Comparison of ENCODE assay signal across 15 cellular contexts in the genomic region with DNA sequence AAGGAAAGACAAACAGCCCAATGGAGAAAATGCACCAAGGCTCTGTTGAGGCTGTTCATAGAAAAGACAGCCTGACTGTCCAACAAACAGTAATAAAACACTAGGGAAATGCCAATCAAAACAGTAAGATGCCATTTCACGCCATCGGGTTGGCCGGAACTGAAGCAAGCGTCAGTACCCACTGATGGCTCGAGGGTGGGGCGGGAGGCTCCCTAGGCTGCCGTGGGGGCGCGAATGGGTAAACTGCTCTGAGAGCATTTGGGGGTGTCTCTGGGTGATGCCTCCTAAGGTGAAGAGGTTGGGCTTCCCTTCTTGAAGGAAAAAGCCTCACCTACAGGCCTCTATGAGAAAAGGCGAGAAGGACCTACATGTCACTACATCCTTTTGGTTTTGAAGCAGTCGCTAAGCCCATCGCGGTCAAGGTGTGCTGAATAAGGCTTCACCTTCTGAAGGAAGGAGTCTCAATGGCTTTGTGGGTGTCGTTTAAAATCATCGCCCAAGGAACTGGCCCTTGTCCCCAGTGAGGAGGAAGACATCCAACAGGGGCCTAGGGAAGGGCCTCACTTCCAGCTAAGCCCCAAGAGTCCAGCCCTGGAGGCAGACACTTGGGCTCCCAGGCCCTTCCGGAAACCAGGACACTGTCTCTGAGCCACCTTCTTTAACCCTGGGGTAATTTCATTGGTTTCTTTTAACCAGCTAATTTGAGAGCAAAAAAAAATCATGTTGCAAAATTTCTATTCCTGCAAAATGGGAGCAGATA.
DNase-seq lines count a peak whose midpoint lies in the region; ATAC-seq and TF ChIP-seq lines count a peak whose summit lies in the region.
"Had no signal": no experiment of that assay in that cellular context is flagged by ENCODE, and none has a peak within 500 bp of the region (broad histone marks: within the 10 kb centered on the region; RNA-seq: fewer than 3 reads in every experiment).

No MANE protein-coding gene starts in this region.

- no peak overlapping the region for H3K4me3 Mint-ChIP-seq in osteocyte (ENCODE audit: unreplicated experiment)
- H3K4me3 Mint-ChIP-seq: CD4-positive, alpha-beta memory T cell had no signal

- WGBS in heart right ventricle, 2 donors: 93 to 95% methylated on average over 16 of the region's 16 CpGs

- H3K27ac ChIP-seq in heart right ventricle: no peak overlapping the region
- H3K27ac ChIP-seq: C4-2B, GM23248, HL-60 had no signal

- peaks cover 29% of the 10 kb centered on the region for H3K9me3 Mint-ChIP-seq in osteocyte (ENCODE audit: unreplicated experiment)

- TF ChIP-seq CTCF in heart right ventricle (IDR thresholded peaks at IDR 0.05): no peak
- TF ChIP-seq CTCF in osteocyte (IDR thresholded peaks at IDR 0.05): no peak

- intact Hi-C loops in cardiac septum (cut with DNase I): no loop called here
- intact Hi-C loops in heart right ventricle (cut with DNase I): no loop called here

- DNase-seq in cardiac septum (ENCODE audit: low spot score) (peak; percentile 33), heart right ventricle (no peak), islet precursor cell (peak; percentile 26), osteocyte (ENCODE audit: extremely low spot score, unreplicated experiment) (peak; percentile 69)
- DNase-seq: BE2C; CD4-positive, alpha-beta memory T cell; DMS79; GM23248; H7 had no signal

- H3K27me3 Mint-ChIP-seq in osteocyte (ENCODE audit: unreplicated experiment): no peaks in the 10 kb centered on the region

- H3K27me3 ChIP-seq in heart right ventricle: peaks cover 0 to 20% (median 7%) of the 10 kb centered on the region in 7 donors
- H3K27me3 ChIP-seq: BE2C had no signal

- H3K36me3 Mint-ChIP-seq in osteocyte (ENCODE audit: unreplicated experiment): no peaks in the 10 kb centered on the region
- H3K36me3 Mint-ChIP-seq: CD4-positive, alpha-beta memory T cell had no signal

- H3K36me3 ChIP-seq in heart right ventricle: no peaks in the 10 kb centered on the region
- H3K36me3 ChIP-seq: BE2C had no signal

- ATAC-seq in heart right ventricle: no peak
- ATAC-seq in HG03175 (IDR thresholded peaks at IDR 0.05; ENCODE audit: unreplicated experiment): no peak
- no peak for ATAC-seq in HG03439 (IDR thresholded peaks at IDR 0.05; ENCODE audit: unreplicated experiment)
- ATAC-seq in HG02981 (IDR thresholded peaks at IDR 0.05; ENCODE audit: unreplicated experiment): no peak
- ATAC-seq: GM12878 had no signal

- no peak overlapping the region for H3K4me3 ChIP-seq in heart right ventricle
- H3K4me3 ChIP-seq: GM12878, GM23248 had no signal

- no peaks in the 10 kb centered on the region for H3K4me1 ChIP-seq in heart right ventricle
- H3K4me1 ChIP-seq: BE2C had no signal

- H3K27ac Mint-ChIP-seq in osteocyte (ENCODE audit: unreplicated experiment): no peak overlapping the region
- H3K27ac Mint-ChIP-seq: CD4-positive, alpha-beta memory T cell had no signal

- peaks cover 0 to 34% (median 10%) of the 10 kb centered on the region in 11 donors for H3K9me3 ChIP-seq in heart right ventricle
- H3K9me3 ChIP-seq: BE2C had no signal

- H3K4me1 Mint-ChIP-seq in osteocyte (ENCODE audit: unreplicated experiment): no peaks in the 10 kb centered on the region
- H3K4me1 Mint-ChIP-seq: CD4-positive, alpha-beta memory T cell had no signal

Comparison
In these comparisons a context has a peak if more than half of its experiments do, and no peak if none do; other contexts are left out.
1. DNase-seq: peak in cardiac septum (single experiment), islet precursor cell (single experiment) and osteocyte (single experiment); none in heart right ventricle (0 of 2).